3 cellular contexts compared by ENCODE assay signal in the genomic region with DNA sequence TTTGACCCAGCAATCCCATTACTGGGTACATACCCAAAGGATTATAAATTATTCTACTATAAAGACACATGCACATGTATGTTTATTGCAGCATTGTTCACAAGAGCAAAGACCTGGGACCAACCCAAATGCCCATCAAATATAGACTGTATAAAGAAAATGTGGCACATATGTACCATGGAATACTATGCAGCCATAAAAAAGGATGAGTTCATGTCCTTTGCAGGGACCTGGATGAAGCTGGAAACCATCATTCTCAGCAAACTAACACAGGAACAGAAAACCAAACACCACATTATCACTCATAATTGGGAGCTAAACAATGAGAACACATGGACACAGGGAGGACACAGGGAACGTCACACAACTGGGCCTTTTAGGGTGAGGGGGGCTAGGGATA. TPM values are rescaled to one million over a fixed set of nuclear protein-coding genes. Genes with fewer than 3 reads are reported as not detected.
"Had no signal": no experiment of that assay in that cellular context is flagged by ENCODE, and none has a peak within 500 bp of the region (broad histone marks: within the 10 kb centered on the region; RNA-seq: fewer than 3 reads in every experiment).

No MANE protein-coding gene starts in this region.

RNA-seq across cellular contexts. Expression of a gene that starts 22.0 kb away (rescaled TPM):
- total RNA-seq: HT1080 had no signal
- polyA plus RNA-seq: IgD-negative memory B cell, IMR-90 had no signal

RNA-seq across cellular contexts. Expression of a gene that starts 52.0 kb away (rescaled TPM):
- total RNA-seq: HT1080 had no signal
- polyA plus RNA-seq: IgD-negative memory B cell had no signal
